In the genomic region with DNA sequence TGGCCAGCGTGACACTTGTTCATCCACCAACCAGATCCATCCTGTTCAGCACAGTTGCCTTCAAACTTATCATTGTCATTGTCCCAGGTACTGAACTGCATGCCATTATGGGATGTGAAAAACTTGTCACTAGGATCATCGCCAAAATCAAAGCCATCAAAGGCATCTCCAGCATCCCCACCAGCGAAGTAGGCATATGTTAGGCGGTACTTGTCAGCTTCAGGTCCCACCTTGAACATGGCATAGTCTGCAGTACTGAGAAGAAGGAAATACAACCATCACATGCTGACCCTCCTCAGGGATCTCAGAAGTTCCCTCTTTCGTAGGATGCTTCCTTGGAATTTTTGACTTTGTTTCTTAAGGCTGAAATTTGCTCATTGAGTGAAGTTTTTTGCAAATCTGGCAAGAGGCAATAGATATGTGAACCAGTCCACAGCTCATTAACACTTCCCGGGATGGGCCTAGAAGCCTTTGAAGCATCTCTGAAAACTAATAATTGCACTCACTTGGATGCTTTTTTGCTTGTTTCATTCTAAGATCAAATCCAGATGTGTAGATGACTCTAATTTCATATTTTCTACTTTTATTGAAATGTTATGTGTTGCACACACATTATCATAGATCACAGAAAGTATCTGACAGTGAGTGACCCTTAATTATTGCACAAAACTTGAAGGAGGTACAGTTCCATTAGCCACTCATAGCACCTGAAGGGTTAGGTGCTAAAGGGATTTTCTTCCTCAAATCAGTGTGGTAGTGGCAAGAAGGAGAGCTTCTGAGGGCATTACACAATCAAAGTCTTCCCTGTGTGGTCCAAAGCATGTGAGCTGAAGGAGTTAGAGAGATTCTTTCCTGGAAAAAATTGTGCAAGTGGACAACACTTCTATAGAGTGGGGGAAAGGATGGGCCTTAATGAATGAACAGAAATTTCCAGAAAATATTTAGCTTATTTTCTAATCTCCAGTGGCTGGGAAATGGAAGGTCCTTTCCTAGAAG, we compare ENCODE assay signal across 27 cellular contexts. TPM values are rescaled to one million over a fixed set of nuclear protein-coding genes. Genes with fewer than 3 reads are reported as not detected.
"Had no signal": no experiment of that assay in that cellular context is flagged by ENCODE, and none has a peak within 500 bp of the region (broad histone marks: within the 10 kb centered on the region; RNA-seq: fewer than 3 reads in every experiment).

No MANE protein-coding gene starts in this region.

- H3K27ac ChIP-seq: RWPE1 had no signal

- DNase-seq: IMR-90; Karpas-422; KG1; MG63; NCI-H1092; NCI-H1105 treated with DMSO at 0.1 percent for 48 hours; NCI-H1417 treated with DMSO at 0.1 percent for 48 hours; NCI-H146; NCI-H1694 treated with DMSO at 0.1 percent for 48 hours; NCI-H1930; NCI-H2081; NCI-H2107; NCI-H2227 treated with DMSO at 0.1 percent for 48 hours; NCI-H524; NCI-H526 treated with DMSO at 0.1 percent for 48 hours; NCI-H748 treated with DMSO at 0.1 percent for 48 hours; NK-92 treated with Interleukin-12 subunit alpha and Interleukin-12 subunit beta, amount 100 ng/mL, for 24 hours; PC-3; SHP77; SK-N-SH; SW 1271 had no signal

- H3K9ac ChIP-seq: SK-N-SH had no signal

- H3K27me3 ChIP-seq: MG63 had no signal

- ATAC-seq: Panc1, PC-3 had no signal

- H3K4me3 ChIP-seq: MG63 had no signal

- H3K36me3 ChIP-seq: MG63 had no signal

- H3K9me3 ChIP-seq: MG63, SK-N-SH had no signal

RNA-seq across cellular contexts. Expression of a gene that starts 5.4 kb away (rescaled TPM):
- total RNA-seq: HT-29, IMR-90, OCI-LY7, PC-3 had no signal
- polyA plus RNA-seq: IMR-90, SK-N-SH had no signal

RNA-seq across cellular contexts. Expression of a gene that starts 16.5 kb away (rescaled TPM):
- total RNA-seq: HT-29, IMR-90, NCI-H460, OCI-LY7, PC-3, SK-MEL-5 had no signal
- polyA plus RNA-seq: IMR-90, SK-N-SH had no signal

RNA-seq across cellular contexts. Expression of a gene that starts 44.2 kb away (rescaled TPM):
- total RNA-seq: HT-29, IMR-90, OCI-LY7, SK-MEL-5 had no signal
- polyA plus RNA-seq: IMR-90, SK-N-SH had no signal
